Comparison of ENCODE assay signal across 19 cellular contexts in the genomic region with DNA sequence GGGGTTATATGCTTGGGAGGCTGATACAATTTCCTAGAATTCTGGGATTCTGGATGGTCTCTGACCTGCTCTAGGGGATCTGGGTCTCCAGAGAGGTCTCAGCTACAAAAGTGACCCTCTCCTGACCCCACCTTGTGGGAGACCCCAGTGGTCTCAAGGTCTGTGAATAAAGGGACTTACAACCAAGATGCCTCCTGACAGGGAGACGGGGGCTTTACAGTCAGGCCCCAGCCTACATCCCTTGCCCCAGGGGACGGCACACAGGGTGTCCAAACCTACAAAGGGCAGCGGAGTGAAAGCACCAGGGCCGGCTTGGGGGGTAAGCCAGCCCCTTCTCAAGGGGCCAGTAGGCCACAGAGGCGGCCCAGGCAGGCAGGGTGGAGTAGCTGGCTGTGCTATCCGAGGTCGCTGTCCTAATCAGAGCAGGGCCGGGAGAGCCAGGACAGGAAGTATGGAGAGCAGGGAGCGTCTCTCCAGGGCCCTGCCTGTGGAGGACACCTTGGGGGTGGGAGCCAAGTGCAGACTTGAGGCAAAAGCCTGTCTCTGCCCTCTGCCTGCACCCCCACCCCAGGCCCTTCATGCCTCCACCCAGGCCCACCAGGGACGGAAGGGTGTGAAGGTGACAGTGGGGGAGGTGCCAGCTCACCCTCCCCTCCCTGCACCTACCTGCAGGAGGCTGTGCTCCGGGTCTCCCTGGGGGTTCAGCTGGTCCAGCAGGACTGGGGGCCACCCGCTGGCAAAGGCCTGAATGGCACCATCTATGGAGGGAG. TPM values are rescaled to one million over a fixed set of nuclear protein-coding genes. Genes with fewer than 3 reads are reported as not detected.
DNase-seq lines count a peak whose midpoint lies in the region; ATAC-seq, FAIRE-seq and TF ChIP-seq lines count a peak whose summit lies in the region.
"Had no signal": no experiment of that assay in that cellular context is flagged by ENCODE, and none has a peak within 500 bp of the region (broad histone marks: within the 10 kb centered on the region; RNA-seq: fewer than 3 reads in every experiment).

No MANE protein-coding gene starts in this region.

- H3K79me2 ChIP-seq in GM12878 (ENCODE audit: control insufficient read depth, insufficient read depth, low read length), result no peaks in the 10 kb centered on the region
- no peaks in the 10 kb centered on the region for H3K79me2 ChIP-seq in mesendoderm (ENCODE audit: control insufficient read depth, insufficient read depth, low read length)

- no peak overlapping the region for H3K4ac ChIP-seq in mesendoderm (ENCODE audit: low read depth, low read length)

- no peak overlapping the region for H3K27ac ChIP-seq in GM12878 (ENCODE audit: control insufficient read depth, insufficient read depth)
- H3K27ac ChIP-seq in mesendoderm (ENCODE audit: low read depth, low read length), result no peak overlapping the region
- H3K27ac ChIP-seq: gastrocnemius medialis, left ventricle myocardium inferior, thoracic aorta had no signal

- intact Hi-C loops in GM12878 (cut with micrococcal nuclease; ENCODE audit: unreplicated experiment), result no loop called here

- H3K36me3 ChIP-seq in BE2C (no peaks in the 10 kb centered on the region), GM12878 (ENCODE audit: control insufficient read depth in 2 of 2, insufficient read depth in 2 of 2, low read length in 1 of 2) (no peaks in the 10 kb centered on the region), mesendoderm (ENCODE audit: control insufficient read depth, insufficient read depth, low read length) (no peaks in the 10 kb centered on the region)
- H3K36me3 ChIP-seq: gastrocnemius medialis, left ventricle myocardium inferior, thoracic aorta had no signal

- RAD21 ChIA-PET in GM12878 (lab: Charles Lee; ENCODE audit: unreplicated experiment), result interaction anchor here (1.1 kb wide), 1 partner anchor 34 kb away, joined by 8 read pairs; no protein-coding TSS in a partner anchor

- H3K4me3 ChIP-seq in BE2C (ENCODE audit: low read depth, low read length), result no peak overlapping the region
- H3K4me3 ChIP-seq in GM12878, result no peak overlapping the region
- H3K4me3 ChIP-seq in mesendoderm (ENCODE audit: low read length), result no peak overlapping the region
- H3K4me3 ChIP-seq: gastrocnemius medialis, thoracic aorta had no signal

- no peak for TF ChIP-seq RAD21 in GM12878 (IDR thresholded peaks at IDR 0.05; ENCODE audit: insufficient read depth, low read depth, low read length)

- CTCF ChIA-PET in GM12878 (lab: Yijun Ruan, JAX), result interaction anchor here (0.9 to 1.3 kb wide), 3 partner anchors 15 to 52 kb away, joined by 3 to 5 read pairs (median 3); no protein-coding TSS in a partner anchor

- TF ChIP-seq CTCF in BE2C (IDR thresholded peaks at IDR 0.05; ENCODE audit: low read depth, low read length) (0 out of 2 replicates have a peak, but pooled peaks have one; percentile 6), GM13977 (IDR thresholded peaks at IDR 0.05; ENCODE audit: extremely low read depth, insufficient read depth, missing control alignments) (peak; percentile 10), GM12878 (IDR thresholded peaks at IDR 0.05 in 2 of 3, conservative IDR thresholded peaks at IDR 0.05 in 1 of 3; ENCODE audit: control insufficient read depth in 2 of 3, extremely low read depth in 1 of 3, insufficient read depth in 1 of 3, low read depth in 3 of 3, low read length in 3 of 3) (no peak)

- H4K20me1 ChIP-seq in GM12878 (ENCODE audit: control insufficient read depth, insufficient read depth), result peaks cover 5% of the 10 kb centered on the region; the same call in 1 of the 2 replicates

- H2AFZ ChIP-seq in GM12878 (ENCODE audit: control insufficient read depth, low read depth, low read length), result no peak overlapping the region

- in situ Hi-C loops in GM13977 (cut with MboI; ENCODE audit: low pct_unique_long_range_greater_than_20kb, low sequenced_read_pairs, unreplicated experiment) (no loop called here), GM12878 (cut with MboI) (no loop called here)

- H4K5ac ChIP-seq in mesendoderm (ENCODE audit: low read length), result no peak overlapping the region

- TF ChIP-seq POLR2A in GM12878 (IDR thresholded peaks at IDR 0.05; ENCODE audit: low read depth, low read length), result no peak

- no peak overlapping the region for H3K18ac ChIP-seq in mesendoderm (ENCODE audit: low read length)

- H2BK120ac ChIP-seq in mesendoderm (ENCODE audit: low read depth, low read length), result no peak overlapping the region

- H3K9ac ChIP-seq in GM12878 (ENCODE audit: control insufficient read depth, insufficient read depth, low read length), result no peak overlapping the region
- H3K9ac ChIP-seq in mesendoderm (ENCODE audit: low read length), result no peak overlapping the region

- H3K9me3 ChIP-seq in BE2C, result no peaks in the 10 kb centered on the region
- H3K9me3 ChIP-seq in GM12878 (replicated peaks; ENCODE audit: control insufficient read depth, insufficient read depth, low read length), result no peaks in the 10 kb centered on the region
- H3K9me3 ChIP-seq: gastrocnemius medialis, thoracic aorta had no signal

- no peak overlapping the region for H2AK5ac ChIP-seq in mesendoderm (ENCODE audit: low read length)

- WGBS in GM12878 (ENCODE audit: insufficient coverage, insufficient replicate concordance, low lambda C conversion rate, missing lambda C conversion rate), result 78% methylated on average over 12 of the region's 12 CpGs
- WGBS in mesendoderm (ENCODE audit: extremely low coverage, insufficient coverage, low lambda C conversion rate), result no CpG with 5 or more reads among the region's 12 CpGs

- ATAC-seq in GM12878 (peak; percentile 4; the same call in 1 of the 3 replicates), GM19023 (IDR thresholded peaks at IDR 0.05; ENCODE audit: unreplicated experiment) (no peak)
- ATAC-seq: gastrocnemius medialis had no signal

- H3K4me1 ChIP-seq in BE2C (no peaks in the 10 kb centered on the region; the same call in 1 of the 2 replicates), GM12878 (ENCODE audit: control insufficient read depth, insufficient read depth, low read length) (peaks cover 23% of the 10 kb centered on the region), mesendoderm (ENCODE audit: control insufficient read depth, low read depth, low read length) (no peaks in the 10 kb centered on the region)
- H3K4me1 ChIP-seq: gastrocnemius medialis had no signal

- SMC1A ChIA-PET in GM12878 (lab: Charles Lee; ENCODE audit: uncharacterized antibody, unreplicated experiment), result interaction anchor here (0.8 to 1.0 kb wide), 4 partner anchors 10 to 59 kb away, joined by 3 to 4 read pairs (median 3); no protein-coding TSS in a partner anchor

- H3K79me1 ChIP-seq in mesendoderm (ENCODE audit: low read length), result no peaks in the 10 kb centered on the region

- H3K4me2 ChIP-seq in GM12878 (ENCODE audit: control insufficient read depth, insufficient read depth) (peak overlapping the region; percentile 17), mesendoderm (ENCODE audit: low read length) (no peak overlapping the region)

- H2BK5ac ChIP-seq in mesendoderm (ENCODE audit: low read length), result no peak overlapping the region

- H4K8ac ChIP-seq in mesendoderm (ENCODE audit: low read depth, low read length), result no peak overlapping the region

- DNase-seq in BE2C (no peak), GM13977 (ENCODE audit: low spot score) (no peak), GM12878 (ENCODE audit: low read depth, low spot score) (no peak), mesenteric fat pad (ENCODE audit: low spot score) (peak; percentile 67), mesendoderm (no peak), AML-193 (lab: John Stamatoyannopoulos, UW) (no peak), NCI-H1417 (lab: John Stamatoyannopoulos, UW) (no peak)
- DNase-seq: activated CD8-positive, alpha-beta T cell treated with anti-CD3 and anti-CD28 coated beads, Interleukin-2, amount 10 ng/mL, durations not matched to agents 7 days and 5 days; gastrocnemius medialis; left ventricle myocardium inferior; NCI-H1417 treated with DMSO at 0.1 percent for 48 hours; NCI-H2171; stimulated activated CD4-positive, alpha-beta T cell treated with anti-CD3 and anti-CD28 coated beads, Interleukin-4, amount 100 ng/mL, for 4 hours; stimulated activated CD8-positive, alpha-beta memory T cell treated with anti-CD3 and anti-CD28 coated beads, Interleukin-4, amount 100 ng/mL, for 48 hours had no signal

- no TSS peak for BruUV-seq in GM12878 (replicated peaks; lab: Mats Ljungman, UMichigan)

- H3K27me3 ChIP-seq in BE2C (peaks cover 22% of the 10 kb centered on the region), GM12878 (replicated peaks in 1 of 2; ENCODE audit: control insufficient read depth in 2 of 2, insufficient read depth in 2 of 2, low read length in 1 of 2) (peaks cover 6 to 11% of the 10 kb centered on the region in 2 experiments; a peak in 3 of 4 replicates), mesendoderm (ENCODE audit: insufficient read depth, low read length, poor library complexity) (no peaks in the 10 kb centered on the region)

- FAIRE-seq in GM12878 (lab: Jason Lieb, UNC), result peak; percentile 74
- FAIRE-seq: D721Med, small intestine had no signal

- no peak overlapping the region for H3K23ac ChIP-seq in mesendoderm (ENCODE audit: low read length)

- H2BK15ac ChIP-seq in mesendoderm (replicated peaks; ENCODE audit: low read depth), result no peak overlapping the region

- POLR2A ChIA-PET in GM12878 (lab: Charles Lee), result interaction anchor here (0.6 kb wide), 1 partner anchor 234 kb away, joined by 5 read pairs; no protein-coding TSS in a partner anchor

- TF ChIP-seq EP300 in GM12878 (IDR thresholded peaks at IDR 0.05; ENCODE audit: borderline replicate concordance in 1 of 2, control insufficient read depth in 1 of 2, low read depth in 2 of 2, low read length in 2 of 2), result no peak

- no peak overlapping the region for H3K56ac ChIP-seq in mesendoderm (ENCODE audit: low read length)

RNA-seq across cellular contexts. Expression of gene GFRA4, which starts 3.5 kb away (rescaled TPM):
- polyA plus RNA-seq in BE2C (2012; ENCODE audit: insufficient read depth, insufficient read length, low read depth), result not detected
- not detected in 2 replicates for total RNA-seq in GM12878 (2013; cell fraction: nucleolus; rRNA removed)
- not detected in 2 replicates for total RNA-seq in GM12878 (2014; rRNA removed)
- total RNA-seq in GM12878 (2014; rRNA removed; fragmentation: Illumina TruSeq; extraction: Trizol), result not detected in 2 replicates
- not detected in 2 replicates for total RNA-seq in GM12878 (2021)
- not detected for polyA plus RNA-seq in GM12878 (2011; ENCODE audit: low read depth)
- not detected in 2 replicates for polyA plus RNA-seq in GM12878 (2011; rRNA removed)
- polyA plus RNA-seq in GM12878 (2011; cell fraction: cytosol; rRNA removed), result not detected in 2 replicates
- polyA plus RNA-seq in GM12878 (2011; cell fraction: nucleus; rRNA removed), result not detected in 2 replicates
- polyA plus RNA-seq in GM12878 (2012), result not detected in 2 replicates
- polyA plus RNA-seq in GM12878 (2014; fragmentation: Illumina TruSeq; extraction: Trizol), result 0.04 TPM in 1 of 2 replicates, not detected in the other
- not detected for polyA plus RNA-seq in GM12878 (2014; fragmentation: Nextera tagmentation; extraction: Ambion mirVana)
- not detected in 2 replicates for polyA plus RNA-seq in GM12878 (2014; rRNA removed)
- polyA plus RNA-seq in GM12878 (2016; fragmentation: Nextera tagmentation; extraction: Ambion mirVana), result not detected
- polyA minus RNA-seq in GM12878 (2011; rRNA and poly(A)+ RNA removed), result not detected in 2 replicates
- not detected in 2 replicates for polyA minus RNA-seq in GM12878 (2011; cell fraction: cytosol; rRNA and poly(A)+ RNA removed)
- not detected in 2 replicates for polyA minus RNA-seq in GM12878 (2011; cell fraction: nucleus; rRNA and poly(A)+ RNA removed)
- not detected for total RNA-seq in mesenteric fat pad
- not detected for polyA plus RNA-seq in mesendoderm (2013, experiment 1 of 2)
- not detected for polyA plus RNA-seq in mesendoderm (2013, experiment 2 of 2)
- total RNA-seq: activated CD8-positive, alpha-beta T cell treated with anti-CD3 and anti-CD28 coated beads, Interleukin-2, amount 10 ng/mL, durations not matched to agents 7 days and 5 days; gastrocnemius medialis; left ventricle myocardium inferior; posterior vena cava; thoracic aorta had no signal
- polyA plus RNA-seq: small intestine had no signal

RNA-seq across cellular contexts. Expression of gene ADAM33, which starts 22.1 kb away (rescaled TPM):
- polyA plus RNA-seq in BE2C (2012; ENCODE audit: insufficient read depth, insufficient read length, low read depth), result not detected
- total RNA-seq in GM12878 (2013; cell fraction: nucleolus; rRNA removed), result not detected in 2 replicates
- total RNA-seq in GM12878 (2014; rRNA removed) (not detected in 2 replicates), GM12878 (2014; rRNA removed; fragmentation: Illumina TruSeq; extraction: Trizol) (not detected in 2 replicates), GM12878 (2021) (not detected in 2 replicates), mesenteric fat pad (30.7 TPM)
- polyA plus RNA-seq in GM12878 (2011; ENCODE audit: low read depth), result not detected
- polyA plus RNA-seq in GM12878 (2011; rRNA removed) (not detected in 2 replicates), GM12878 (2014; fragmentation: Illumina TruSeq; extraction: Trizol) (not detected in 2 replicates), GM12878 (2014; fragmentation: Nextera tagmentation; extraction: Ambion mirVana) (not detected), GM12878 (2014; rRNA removed) (not detected in 2 replicates), GM12878 (2016; fragmentation: Nextera tagmentation; extraction: Ambion mirVana) (not detected)
- polyA plus RNA-seq in GM12878 (2011; cell fraction: cytosol; rRNA removed), result not detected in 2 replicates
- polyA plus RNA-seq in GM12878 (2011; cell fraction: nucleus; rRNA removed), result not detected in 2 replicates
- polyA plus RNA-seq in GM12878 (2012), result 0.04 TPM in 1 of 2 replicates, not detected in the other
- not detected in 2 replicates for polyA minus RNA-seq in GM12878 (2011; rRNA and poly(A)+ RNA removed)
- polyA minus RNA-seq in GM12878 (2011; cell fraction: cytosol; rRNA and poly(A)+ RNA removed), result not detected in 2 replicates
- not detected in 2 replicates for polyA minus RNA-seq in GM12878 (2011; cell fraction: nucleus; rRNA and poly(A)+ RNA removed)
- 0.93 TPM for polyA plus RNA-seq in mesendoderm (2013, experiment 1 of 2)
- polyA plus RNA-seq in mesendoderm (2013, experiment 2 of 2), result 0.95 TPM
- total RNA-seq: activated CD8-positive, alpha-beta T cell treated with anti-CD3 and anti-CD28 coated beads, Interleukin-2, amount 10 ng/mL, durations not matched to agents 7 days and 5 days had no signal

RNA-seq across cellular contexts. Expression of gene SIGLEC1, which starts 52.7 kb away (rescaled TPM):
- polyA plus RNA-seq in BE2C (2012; ENCODE audit: insufficient read depth, insufficient read length, low read depth), result not detected
- 0.06 TPM in 1 of 2 replicates, not detected in the other for total RNA-seq in GM12878 (2013; cell fraction: nucleolus; rRNA removed)
- total RNA-seq in GM12878 (2014; rRNA removed), result not detected in 2 replicates
- not detected in 2 replicates for total RNA-seq in GM12878 (2014; rRNA removed; fragmentation: Illumina TruSeq; extraction: Trizol)
- 0.05 TPM in 1 of 2 replicates, not detected in the other for total RNA-seq in GM12878 (2021)
- polyA plus RNA-seq in GM12878 (2011; ENCODE audit: low read depth), result not detected
- polyA plus RNA-seq in GM12878 (2011; rRNA removed), result not detected in 2 replicates
- not detected in 2 replicates for polyA plus RNA-seq in GM12878 (2011; cell fraction: cytosol; rRNA removed)
- 0.03 TPM in 1 of 2 replicates, not detected in the other for polyA plus RNA-seq in GM12878 (2011; cell fraction: nucleus; rRNA removed)
- polyA plus RNA-seq in GM12878 (2012), result not detected in 2 replicates
- polyA plus RNA-seq in GM12878 (2014; fragmentation: Illumina TruSeq; extraction: Trizol), result not detected in 2 replicates
- polyA plus RNA-seq in GM12878 (2014; fragmentation: Nextera tagmentation; extraction: Ambion mirVana), result not detected
- polyA plus RNA-seq in GM12878 (2014; rRNA removed), result not detected in 2 replicates
- polyA plus RNA-seq in GM12878 (2016; fragmentation: Nextera tagmentation; extraction: Ambion mirVana), result not detected
- polyA minus RNA-seq in GM12878 (2011; rRNA and poly(A)+ RNA removed), result not detected in 2 replicates
- not detected in 2 replicates for polyA minus RNA-seq in GM12878 (2011; cell fraction: cytosol; rRNA and poly(A)+ RNA removed)
- not detected in 2 replicates for polyA minus RNA-seq in GM12878 (2011; cell fraction: nucleus; rRNA and poly(A)+ RNA removed)
- total RNA-seq in mesenteric fat pad, result 45.1 TPM
- not detected for polyA plus RNA-seq in mesendoderm (2013, experiment 1 of 2)
- polyA plus RNA-seq in mesendoderm (2013, experiment 2 of 2), result not detected
- total RNA-seq: activated CD8-positive, alpha-beta T cell treated with anti-CD3 and anti-CD28 coated beads, Interleukin-2, amount 10 ng/mL, durations not matched to agents 7 days and 5 days had no signal

Comparison
In these comparisons a context has a peak if more than half of its experiments do, and no peak if none do; other contexts are left out.
1. CTCF ChIP-seq: peak in BE2C (single experiment) and GM13977 (single experiment); none in GM12878 (0 of 3).
2. RNA of gene ADAM33, which starts 22.1 kb away (total RNA-seq): 30.7 TPM in mesenteric fat pad (single experiment); not detected in GM12878; every median in the first group is over 10 times any median in the second.
3. RNA of gene SIGLEC1, which starts 52.7 kb away (total RNA-seq): 45.1 TPM in mesenteric fat pad (single experiment); 0.05 to 0.06 TPM in GM12878; every median in the first group is over 10 times any median in the second.